Comparison of ENCODE assay signal across 1 cellular context in the genomic region with DNA sequence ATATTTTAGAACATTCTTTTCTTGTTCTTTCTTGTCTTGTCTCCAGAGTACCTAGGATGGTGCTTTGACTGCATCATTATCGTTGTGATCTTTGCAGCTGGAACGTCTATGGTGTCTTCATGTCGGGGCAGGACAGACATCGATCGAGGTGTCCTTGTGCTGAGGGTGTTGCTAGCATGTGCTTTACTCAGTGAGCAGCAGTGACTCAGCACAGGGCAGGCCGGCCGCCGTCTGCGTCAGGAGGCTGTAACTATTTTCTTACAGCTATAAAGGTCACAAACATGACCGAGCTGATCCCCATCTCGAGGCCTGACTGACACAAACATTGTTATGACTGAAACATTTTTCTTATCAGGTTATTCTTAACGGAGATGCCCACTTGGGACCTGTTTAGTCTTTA.
TF ChIP-seq lines count a peak whose summit lies in the region.

No MANE protein-coding gene starts in this region.

TF ChIP-seq in HepG2, 621 proteins besides CTCF, POLR2A, EP300 and RAD21 (continued from another document and continues in another):
- TF ChIP-seq ZBTB40 (IDR thresholded peaks at IDR 0.05) (no peak), ZBTB40 (CRISPR knock-in tag; IDR thresholded peaks at IDR 0.05) (peak; percentile 75), GATA4 (IDR thresholded peaks at IDR 0.05; ENCODE audit: borderline replicate concordance, low read depth) (no peak), ARNT (IDR thresholded peaks at IDR 0.05) (no peak), ZNF547 (CRISPR knock-in tag; IDR thresholded peaks at IDR 0.05) (no peak), ELF4 (CRISPR knock-in tag; IDR thresholded peaks at IDR 0.05; ENCODE audit: borderline replicate concordance) (no peak), ETS1 (CRISPR knock-in tag; IDR thresholded peaks at IDR 0.05) (no peak), ZMYM2 (CRISPR knock-in tag; IDR thresholded peaks at IDR 0.05) (no peak), ATF6 (CRISPR knock-in tag; conservative IDR thresholded peaks at IDR 0.05) (no peak), KAT8 (CRISPR knock-in tag; IDR thresholded peaks at IDR 0.05) (no peak), HDAC6 (IDR thresholded peaks at IDR 0.05; ENCODE audit: low read depth, low read length) (no peak), ZNF800 (CRISPR knock-in tag; IDR thresholded peaks at IDR 0.05) (no peak), BRCA1 (CRISPR knock-in tag; IDR thresholded peaks at IDR 0.05) (no peak), ZNF382 (CRISPR knock-in tag; IDR thresholded peaks at IDR 0.05; ENCODE audit: borderline replicate concordance) (no peak), ZNF678 (CRISPR knock-in tag; IDR thresholded peaks at IDR 0.05) (no peak), ZKSCAN8 (CRISPR knock-in tag; IDR thresholded peaks at IDR 0.05; ENCODE audit: borderline replicate concordance) (no peak), ZNF564 (CRISPR knock-in tag; IDR thresholded peaks at IDR 0.05) (no peak), ZNF546 (CRISPR knock-in tag; conservative IDR thresholded peaks at IDR 0.05) (no peak), ZNF430 (CRISPR knock-in tag; IDR thresholded peaks at IDR 0.05) (no peak)
- TF ChIP-seq, protein P1, sequence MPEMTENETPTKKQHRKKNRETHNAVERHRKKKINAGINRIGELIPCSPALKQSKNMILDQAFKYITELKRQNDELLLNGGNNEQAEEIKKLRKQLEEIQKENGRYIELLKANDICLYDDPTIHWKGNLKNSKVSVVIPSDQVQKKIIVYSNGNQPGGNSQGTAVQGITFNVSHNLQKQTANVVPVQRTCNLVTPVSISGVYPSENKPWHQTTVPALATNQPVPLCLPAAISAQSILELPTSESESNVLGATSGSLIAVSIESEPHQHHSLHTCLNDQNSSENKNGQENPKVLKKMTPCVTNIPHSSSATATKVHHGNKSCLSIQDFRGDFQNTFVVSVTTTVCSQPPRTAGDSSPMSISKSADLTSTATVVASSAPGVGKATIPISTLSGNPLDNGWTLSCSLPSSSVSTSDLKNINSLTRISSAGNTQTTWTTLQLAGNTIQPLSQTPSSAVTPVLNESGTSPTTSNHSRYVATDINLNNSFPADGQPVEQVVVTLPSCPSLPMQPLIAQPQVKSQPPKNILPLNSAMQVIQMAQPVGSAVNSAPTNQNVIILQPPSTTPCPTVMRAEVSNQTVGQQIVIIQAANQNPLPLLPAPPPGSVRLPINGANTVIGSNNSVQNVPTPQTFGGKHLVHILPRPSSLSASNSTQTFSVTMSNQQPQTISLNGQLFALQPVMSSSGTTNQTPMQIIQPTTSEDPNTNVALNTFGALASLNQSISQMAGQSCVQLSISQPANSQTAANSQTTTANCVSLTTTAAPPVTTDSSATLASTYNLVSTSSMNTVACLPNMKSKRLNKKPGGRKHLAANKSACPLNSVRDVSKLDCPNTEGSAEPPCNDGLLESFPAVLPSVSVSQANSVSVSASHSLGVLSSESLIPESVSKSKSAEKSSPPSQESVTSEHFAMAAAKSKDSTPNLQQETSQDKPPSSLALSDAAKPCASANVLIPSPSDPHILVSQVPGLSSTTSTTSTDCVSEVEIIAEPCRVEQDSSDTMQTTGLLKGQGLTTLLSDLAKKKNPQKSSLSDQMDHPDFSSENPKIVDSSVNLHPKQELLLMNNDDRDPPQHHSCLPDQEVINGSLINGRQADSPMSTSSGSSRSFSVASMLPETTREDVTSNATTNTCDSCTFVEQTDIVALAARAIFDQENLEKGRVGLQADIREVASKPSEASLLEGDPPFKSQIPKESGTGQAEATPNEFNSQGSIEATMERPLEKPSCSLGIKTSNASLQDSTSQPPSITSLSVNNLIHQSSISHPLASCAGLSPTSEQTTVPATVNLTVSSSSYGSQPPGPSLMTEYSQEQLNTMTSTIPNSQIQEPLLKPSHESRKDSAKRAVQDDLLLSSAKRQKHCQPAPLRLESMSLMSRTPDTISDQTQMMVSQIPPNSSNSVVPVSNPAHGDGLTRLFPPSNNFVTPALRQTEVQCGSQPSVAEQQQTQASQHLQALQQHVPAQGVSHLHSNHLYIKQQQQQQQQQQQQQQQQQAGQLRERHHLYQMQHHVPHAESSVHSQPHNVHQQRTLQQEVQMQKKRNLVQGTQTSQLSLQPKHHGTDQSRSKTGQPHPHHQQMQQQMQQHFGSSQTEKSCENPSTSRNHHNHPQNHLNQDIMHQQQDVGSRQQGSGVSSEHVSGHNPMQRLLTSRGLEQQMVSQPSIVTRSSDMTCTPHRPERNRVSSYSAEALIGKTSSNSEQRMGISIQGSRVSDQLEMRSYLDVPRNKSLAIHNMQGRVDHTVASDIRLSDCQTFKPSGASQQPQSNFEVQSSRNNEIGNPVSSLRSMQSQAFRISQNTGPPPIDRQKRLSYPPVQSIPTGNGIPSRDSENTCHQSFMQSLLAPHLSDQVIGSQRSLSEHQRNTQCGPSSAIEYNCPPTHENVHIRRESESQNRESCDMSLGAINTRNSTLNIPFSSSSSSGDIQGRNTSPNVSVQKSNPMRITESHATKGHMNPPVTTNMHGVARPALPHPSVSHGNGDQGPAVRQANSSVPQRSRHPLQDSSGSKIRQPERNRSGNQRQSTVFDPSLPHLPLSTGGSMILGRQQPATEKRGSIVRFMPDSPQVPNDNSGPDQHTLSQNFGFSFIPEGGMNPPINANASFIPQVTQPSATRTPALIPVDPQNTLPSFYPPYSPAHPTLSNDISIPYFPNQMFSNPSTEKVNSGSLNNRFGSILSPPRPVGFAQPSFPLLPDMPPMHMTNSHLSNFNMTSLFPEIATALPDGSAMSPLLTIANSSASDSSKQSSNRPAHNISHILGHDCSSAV (CRISPR knock-in tag; IDR thresholded peaks at IDR 0.05; ENCODE audit: borderline replicate concordance) = no peak
- TF ChIP-seq, protein P2, sequence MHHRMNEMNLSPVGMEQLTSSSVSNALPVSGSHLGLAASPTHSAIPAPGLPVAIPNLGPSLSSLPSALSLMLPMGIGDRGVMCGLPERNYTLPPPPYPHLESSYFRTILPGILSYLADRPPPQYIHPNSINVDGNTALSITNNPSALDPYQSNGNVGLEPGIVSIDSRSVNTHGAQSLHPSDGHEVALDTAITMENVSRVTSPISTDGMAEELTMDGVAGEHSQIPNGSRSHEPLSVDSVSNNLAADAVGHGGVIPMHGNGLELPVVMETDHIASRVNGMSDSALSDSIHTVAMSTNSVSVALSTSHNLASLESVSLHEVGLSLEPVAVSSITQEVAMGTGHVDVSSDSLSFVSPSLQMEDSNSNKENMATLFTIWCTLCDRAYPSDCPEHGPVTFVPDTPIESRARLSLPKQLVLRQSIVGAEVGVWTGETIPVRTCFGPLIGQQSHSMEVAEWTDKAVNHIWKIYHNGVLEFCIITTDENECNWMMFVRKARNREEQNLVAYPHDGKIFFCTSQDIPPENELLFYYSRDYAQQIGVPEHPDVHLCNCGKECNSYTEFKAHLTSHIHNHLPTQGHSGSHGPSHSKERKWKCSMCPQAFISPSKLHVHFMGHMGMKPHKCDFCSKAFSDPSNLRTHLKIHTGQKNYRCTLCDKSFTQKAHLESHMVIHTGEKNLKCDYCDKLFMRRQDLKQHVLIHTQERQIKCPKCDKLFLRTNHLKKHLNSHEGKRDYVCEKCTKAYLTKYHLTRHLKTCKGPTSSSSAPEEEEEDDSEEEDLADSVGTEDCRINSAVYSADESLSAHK (CRISPR knock-in tag; IDR thresholded peaks at IDR 0.05; ENCODE audit: borderline replicate concordance) = no peak
